In the genomic region with DNA sequence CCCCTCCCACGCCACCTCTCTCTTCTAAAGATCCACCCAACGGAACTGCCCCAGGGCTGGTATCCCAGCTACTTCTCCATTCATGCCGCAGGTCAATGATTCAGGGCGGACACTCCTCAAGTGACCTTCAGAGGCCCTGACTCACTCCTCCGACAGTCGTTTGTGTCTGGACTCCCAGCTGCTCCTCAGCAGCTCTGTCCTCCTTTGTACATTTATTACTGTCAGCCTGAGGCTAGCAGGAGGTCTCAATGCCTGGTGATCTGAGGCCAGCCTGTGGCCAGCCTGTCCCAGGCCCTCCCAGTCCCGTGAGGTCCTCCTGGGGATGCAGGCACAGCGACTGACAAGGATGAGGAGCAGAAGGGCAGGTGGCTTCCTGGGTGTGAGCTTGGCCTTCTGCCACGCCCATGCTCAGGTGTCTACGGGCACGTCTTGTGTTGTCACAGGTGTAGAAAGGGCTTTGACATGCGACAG, we compare ENCODE assay signal across 7 cellular contexts. TPM values are rescaled to one million over a fixed set of nuclear protein-coding genes. Genes with fewer than 3 reads are reported as not detected.
DNase-seq lines count a peak whose midpoint lies in the region; TF ChIP-seq lines count a peak whose summit lies in the region.
"Not testable (repeated sequence)": the region's sequence is repeated elsewhere in the genome, so short reads cannot be mapped to it uniquely, and the experiment has no call there.

No MANE protein-coding gene starts in this region.

- H4K20me1 ChIP-seq in mammary epithelial cell (ENCODE audit: insufficient read depth, low read length) = not testable (repeated sequence)

- H3K4me2 ChIP-seq in mammary epithelial cell (ENCODE audit: insufficient read depth, low read depth, low read length) = not testable (repeated sequence)

- not testable (repeated sequence) for H3K4me3 Mint-ChIP-seq in progenitor cell of endocrine pancreas (ENCODE audit: low read depth)

- peaks cover 31% of the 10 kb centered on the region for H3K4me1 Mint-ChIP-seq in progenitor cell of endocrine pancreas (ENCODE audit: low read depth)

- H3K4me1 ChIP-seq in mammary epithelial cell (ENCODE audit: insufficient read depth, low read length) = peaks cover 19% of the 10 kb centered on the region

- TF ChIP-seq CTCF in mammary epithelial cell (conservative IDR thresholded peaks at IDR 0.05 in 1 of 2, IDR thresholded peaks at IDR 0.05 in 1 of 2; ENCODE audit: extremely low read depth in 1 of 2, insufficient read depth in 1 of 2, low read depth in 1 of 2, low read length in 2 of 2); progenitor cell of endocrine pancreas (IDR thresholded peaks at IDR 0.05; ENCODE audit: unreplicated experiment): not testable (repeated sequence)

- peaks cover 32% of the 10 kb centered on the region for H3K79me2 ChIP-seq in mammary epithelial cell (ENCODE audit: insufficient read depth, low read length)

- peak overlapping the region; percentile 2 for H3K27ac Mint-ChIP-seq in progenitor cell of endocrine pancreas

- CTCF ChIA-PET in mammary epithelial cell (lab: Charles Lee; ENCODE audit: low non-redundant PET) = not testable (repeated sequence)

- DNase-seq in DMS153 (lab: John Stamatoyannopoulos, UW) = peak; percentile 38
- DNase-seq in LHCN-M2 (ENCODE audit: low read depth) = peak; percentile 43
- peak; percentile 79 for DNase-seq in NCI-H2171 treated with DMSO at 0.1 percent for 48 hours (lab: John Stamatoyannopoulos, UW)
- DNase-seq in RPMI7951 (ENCODE audit: low read depth) = peak; percentile 97
- DNase-seq in mammary epithelial cell = peak; percentile 17
- peak; percentile 96 for DNase-seq in islet precursor cell
- DNase-seq in progenitor cell of endocrine pancreas (ENCODE audit: low spot score, unreplicated experiment) = not testable (repeated sequence)

- not testable (repeated sequence) for H3K36me3 ChIP-seq in mammary epithelial cell (ENCODE audit: insufficient read depth, low read length)

- dilution Hi-C loops in mammary epithelial cell (cut with HindIII; ENCODE audit: low sequenced_read_pairs) = not testable (repeated sequence)

- H3K27ac ChIP-seq in mammary epithelial cell (ENCODE audit: insufficient read depth, low read depth, low read length) = not testable (repeated sequence)

- not testable (repeated sequence) for H3K27me3 Mint-ChIP-seq in progenitor cell of endocrine pancreas

- BruUV-seq in mammary epithelial cell (replicated peaks; lab: Mats Ljungman, UMichigan) = not testable (repeated sequence)

- not testable (repeated sequence) for H2AFZ ChIP-seq in mammary epithelial cell (ENCODE audit: low read depth, low read length)

- intact Hi-C loops in mammary epithelial cell (cut with micrococcal nuclease) = not testable (repeated sequence)

- H3K36me3 Mint-ChIP-seq in progenitor cell of endocrine pancreas (ENCODE audit: insufficient read depth) = not testable (repeated sequence)

- not testable (repeated sequence) for H3K9me3 ChIP-seq in mammary epithelial cell (replicated peaks; ENCODE audit: insufficient read depth, low read length)

- not testable (repeated sequence) for H3K9me3 Mint-ChIP-seq in progenitor cell of endocrine pancreas (ENCODE audit: low read depth)

- not testable (repeated sequence) for H3K4me3 ChIP-seq in mammary epithelial cell (replicated peaks in 1 of 3; ENCODE audit: insufficient read depth in 1 of 3, low read depth in 2 of 3, low read length in 3 of 3)

- 91% methylated on average over 11 of the region's 12 CpGs for WGBS in mammary epithelial cell (ENCODE audit: low coverage, missing lambda C conversion rate)

- in situ Hi-C loops in mammary epithelial cell (cut with MboI; ENCODE audit: low sequenced_read_pairs in 2 of 2) = not testable (repeated sequence)

- H3K9ac ChIP-seq in mammary epithelial cell (ENCODE audit: insufficient read depth, low read length) = not testable (repeated sequence)

- H3K27me3 ChIP-seq in mammary epithelial cell (ENCODE audit: insufficient read depth, low read length) = not testable (repeated sequence)

RNA-seq across cellular contexts. Expression of gene IGSF3, which starts 24.2 kb away (rescaled TPM):
- total RNA-seq in LHCN-M2 (2014; rRNA removed) (0.98 and 1.2 TPM in 2 replicates), mammary epithelial cell (100 to 1,000 TPM in 1 of 2 donors, 10 to 100 TPM in 1; 32.2 to 134 TPM), progenitor cell of endocrine pancreas (41.5 and 43.3 TPM in 2 replicates)
- 0.29 TPM for polyA plus RNA-seq in LHCN-M2 (2012)
- 39.8 and 41.8 TPM in 2 replicates for total RNA-seq in RPMI7951 (2014; rRNA removed; shearing (Covaris generic))
- 29.5 TPM for polyA plus RNA-seq in mammary epithelial cell
- 58.6 TPM for polyA minus RNA-seq in mammary epithelial cell

Comparison
In these comparisons a context has a peak if more than half of its experiments do, and no peak if none do; other contexts are left out.
1. RNA of gene IGSF3, which starts 24.2 kb away (total RNA-seq): 32.2 to 134 TPM in mammary epithelial cell, 41.5 to 43.3 TPM in progenitor cell of endocrine pancreas and 39.8 to 41.8 TPM in RPMI7951; 0.98 to 1.2 TPM in LHCN-M2; every median in the first group is over 10 times any median in the second.